ENCODE assay signal across 20 cellular contexts in genomic region chr18:55897101-55897500, GRCh38.
A peak's percentile ranks its signal among the peaks of the same experiment; 100 is the strongest.
DNase-seq lines count a peak whose midpoint lies in the region; ATAC-seq, FAIRE-seq and TF ChIP-seq lines count a peak whose summit lies in the region.
"Had no signal": no experiment of that assay in that cellular context is flagged by ENCODE, and none has a peak within 500 bp of the region (broad histone marks: within the 10 kb centered on the region; RNA-seq: fewer than 3 reads in every experiment).

No MANE protein-coding gene starts in this region.

- H3K9ac ChIP-seq in PC-3 (ENCODE audit: low read length) (no peak overlapping the region), mesenchymal stem cell (ENCODE audit: low read length) (no peak overlapping the region)
- H3K9ac ChIP-seq: BLaER1 had no signal

- H2BK12ac ChIP-seq in mesenchymal stem cell (ENCODE audit: low read length in 2 of 2) = no peak overlapping the region

- no peak overlapping the region for H3K14ac ChIP-seq in mesenchymal stem cell (ENCODE audit: low read length in 2 of 2)

- no peaks in the 10 kb centered on the region for H3F3A ChIP-seq in PC-3 (ENCODE audit: low read length, unreplicated experiment)

- no peak overlapping the region for H3K18ac ChIP-seq in mesenchymal stem cell (ENCODE audit: low read depth in 1 of 2, low read length in 2 of 2)

- H3K4me3 Mint-ChIP-seq in mesothelial cell of epicardium = no peak overlapping the region
- H3K4me3 Mint-ChIP-seq: CD14-positive monocyte; CD4-positive, alpha-beta memory T cell; HFFc6 had no signal

- ATAC-seq in PC-3 = no peak
- ATAC-seq in pancreas = no peak
- ATAC-seq: HCT116, K562 had no signal

- FAIRE-seq in GM12892 (lab: Jason Lieb, UNC) (no peak), pancreas (lab: Jason Lieb, UNC) (no peak)
- FAIRE-seq: HTR-8/SVneo, K562 had no signal

- POLR2A ChIA-PET in PC-3 (lab: Charles Lee; ENCODE audit: unreplicated experiment) = no interaction called here

- no peak overlapping the region for H4K91ac ChIP-seq in mesenchymal stem cell (ENCODE audit: low read length)

- H3K36me3 ChIP-seq in PC-3 (ENCODE audit: low read depth, low read length) = no peaks in the 10 kb centered on the region
- H3K36me3 ChIP-seq in mesenchymal stem cell (ENCODE audit: control insufficient read depth in 1 of 2, insufficient read depth in 2 of 2, low read depth in 1 of 2, low read length in 2 of 2) = no peaks in the 10 kb centered on the region
- H3K36me3 ChIP-seq in pancreas = no peaks in the 10 kb centered on the region
- H3K36me3 ChIP-seq: BLaER1 had no signal

- H3K9me3 ChIP-seq in PC-3 (ENCODE audit: low read length) = no peaks in the 10 kb centered on the region
- H3K9me3 ChIP-seq in mesenchymal stem cell (ENCODE audit: control insufficient read depth, low read length) = no peaks in the 10 kb centered on the region
- H3K9me3 ChIP-seq in pancreas = no peaks in the 10 kb centered on the region
- H3K9me3 ChIP-seq: BLaER1 had no signal

- DNase-seq in DMS53 (lab: John Stamatoyannopoulos, UW) (peak; percentile 26), DMS53 treated with DMSO at 0.1 percent for 48 hours (lab: John Stamatoyannopoulos, UW; ENCODE audit: unreplicated experiment) (no peak), PC-3 (peak; percentile 21), mesothelial cell of epicardium (ENCODE audit: low spot score in 2 of 2, unreplicated experiment in 2 of 2) (no peak), GM12892 (ENCODE audit: insufficient read length) (no peak), mesenchymal stem cell (no peak), pancreas (no peak)
- DNase-seq: 8988T; CD4-positive, alpha-beta memory T cell; DMS79 treated with DMSO at 0.1 percent for 48 hours; GF-D8; GOT3; H7; HFFc6; IMR-90 had no signal

- H3K27ac ChIP-seq in PC-3 (ENCODE audit: low read length) (no peak overlapping the region), mesenchymal stem cell (ENCODE audit: low read length, poor library complexity, severe bottlenecking) (no peak overlapping the region), pancreas (no peak overlapping the region)
- H3K27ac ChIP-seq: BLaER1 had no signal

- H3K36me3 Mint-ChIP-seq in mesothelial cell of epicardium = no peaks in the 10 kb centered on the region
- H3K36me3 Mint-ChIP-seq: CD14-positive monocyte; CD4-positive, alpha-beta memory T cell had no signal

- TF ChIP-seq POLR2A in GM12892 (IDR thresholded peaks at IDR 0.05; ENCODE audit: low read depth, low read length) = no peak

- no peak overlapping the region for H3K23ac ChIP-seq in mesenchymal stem cell (ENCODE audit: low read length in 2 of 2)

- H4K20me1 ChIP-seq in PC-3 (ENCODE audit: low read length) = no peaks in the 10 kb centered on the region
- H4K20me1 ChIP-seq: BLaER1 had no signal

- no peak overlapping the region for H2BK15ac ChIP-seq in mesenchymal stem cell (ENCODE audit: low read depth, poor library complexity, severe bottlenecking)

- H2BK120ac ChIP-seq in mesenchymal stem cell (ENCODE audit: low read depth, low read length) = no peak overlapping the region

- H3K4me1 Mint-ChIP-seq in mesothelial cell of epicardium = peaks cover 68% of the 10 kb centered on the region
- H3K4me1 Mint-ChIP-seq: CD14-positive monocyte; CD4-positive, alpha-beta memory T cell had no signal

- H3K9me2 ChIP-seq in PC-3 (replicated peaks; ENCODE audit: low read length) = no peaks in the 10 kb centered on the region

- no peak overlapping the region for H4K8ac ChIP-seq in mesenchymal stem cell (ENCODE audit: low read length)

- intact Hi-C loops in PC-3 (cut with micrococcal nuclease) (no loop called here), pancreas (cut with DNase I) (no loop called here)

- peak overlapping the region; percentile 59 for H3K27ac Mint-ChIP-seq in mesothelial cell of epicardium
- H3K27ac Mint-ChIP-seq: CD14-positive monocyte; CD4-positive, alpha-beta memory T cell; HFFc6 had no signal

- H3K4me1 ChIP-seq in PC-3 (ENCODE audit: insufficient read depth, low read length) (peaks cover 10% of the 10 kb centered on the region), mesenchymal stem cell (ENCODE audit: control insufficient read depth, insufficient read depth, low read depth, low read length) (no peaks in the 10 kb centered on the region), pancreas (no peaks in the 10 kb centered on the region)
- H3K4me1 ChIP-seq: BLaER1 had no signal

- H3K79me2 ChIP-seq in PC-3 (ENCODE audit: low read length) = no peaks in the 10 kb centered on the region

- no peaks in the 10 kb centered on the region for H3K27me3 ChIP-seq in PC-3 (ENCODE audit: low read length)
- no peaks in the 10 kb centered on the region for H3K27me3 ChIP-seq in mesenchymal stem cell (ENCODE audit: control insufficient read depth in 1 of 2, insufficient read depth in 1 of 2, low read length in 2 of 2)
- H3K27me3 ChIP-seq in pancreas = no peaks in the 10 kb centered on the region
- H3K27me3 ChIP-seq: BLaER1 had no signal

- no peak overlapping the region for H2AK5ac ChIP-seq in mesenchymal stem cell (ENCODE audit: low read length, severe bottlenecking)

- CTCF ChIA-PET in PC-3 (lab: Charles Lee) = no interaction called here

- no peak overlapping the region for H3K4ac ChIP-seq in mesenchymal stem cell (ENCODE audit: low read depth in 1 of 2, low read length in 2 of 2)

- no peaks in the 10 kb centered on the region for H3K9me3 Mint-ChIP-seq in mesothelial cell of epicardium
- H3K9me3 Mint-ChIP-seq: HFFc6 had no signal

- no peaks in the 10 kb centered on the region for H3K79me1 ChIP-seq in mesenchymal stem cell (replicated peaks; ENCODE audit: low read length, poor library complexity, severe bottlenecking)

- H3K4me2 ChIP-seq in PC-3 (ENCODE audit: low read length) = no peak overlapping the region
- H3K4me2 ChIP-seq in mesenchymal stem cell (ENCODE audit: low read length, poor library complexity, severe bottlenecking) = no peak overlapping the region
- H3K4me2 ChIP-seq: BLaER1 had no signal

- no peak overlapping the region for H2AFZ ChIP-seq in PC-3 (ENCODE audit: low read length)
- H2AFZ ChIP-seq in mesenchymal stem cell (ENCODE audit: low read depth, low read length) = no peak overlapping the region

- TF ChIP-seq CTCF in PC-3 (conservative IDR thresholded peaks at IDR 0.05; ENCODE audit: low read depth, low read length) = no peak
- TF ChIP-seq CTCF in mesothelial cell of epicardium (IDR thresholded peaks at IDR 0.05; ENCODE audit: unreplicated experiment) = no peak
- TF ChIP-seq CTCF in pancreas (IDR thresholded peaks at IDR 0.05) = no peak

- WGBS in mesenchymal stem cell = 92% methylated on average over 2 of the region's 3 CpGs
- WGBS in pancreas, 2 donors = 89 to 91% methylated on average over 3 of the region's 3 CpGs

- H3K4me3 ChIP-seq in PC-3 (ENCODE audit: low read length) = no peak overlapping the region
- no peak overlapping the region for H3K4me3 ChIP-seq in mesenchymal stem cell (ENCODE audit: insufficient read depth in 1 of 2, low read depth in 1 of 2, low read length in 2 of 2)
- no peak overlapping the region for H3K4me3 ChIP-seq in pancreas
- H3K4me3 ChIP-seq: BLaER1, K562 had no signal

- no peak overlapping the region for H2BK5ac ChIP-seq in mesenchymal stem cell (ENCODE audit: low read depth, low read length, poor library complexity, severe bottlenecking)

- no TSS peak for BruUV-seq in PC-3 (replicated peaks; lab: Mats Ljungman, UMichigan)

- H3K27me3 Mint-ChIP-seq in mesothelial cell of epicardium (ENCODE audit: low read depth) = no peaks in the 10 kb centered on the region
- H3K27me3 Mint-ChIP-seq: CD4-positive, alpha-beta memory T cell had no signal

Comparison
In these comparisons a context has a peak if more than half of its experiments do, and no peak if none do; other contexts are left out.
1. DNase-seq: peak in DMS53 (single experiment) and PC-3 (single experiment); none in DMS53 treated with DMSO at 0.1 percent for 48 hours (single experiment), mesothelial cell of epicardium (0 of 2), GM12892 (single experiment), mesenchymal stem cell (single experiment) and pancreas (0 of 6).